Comparison of ENCODE assay signal across 1 cellular context in the genomic region with DNA sequence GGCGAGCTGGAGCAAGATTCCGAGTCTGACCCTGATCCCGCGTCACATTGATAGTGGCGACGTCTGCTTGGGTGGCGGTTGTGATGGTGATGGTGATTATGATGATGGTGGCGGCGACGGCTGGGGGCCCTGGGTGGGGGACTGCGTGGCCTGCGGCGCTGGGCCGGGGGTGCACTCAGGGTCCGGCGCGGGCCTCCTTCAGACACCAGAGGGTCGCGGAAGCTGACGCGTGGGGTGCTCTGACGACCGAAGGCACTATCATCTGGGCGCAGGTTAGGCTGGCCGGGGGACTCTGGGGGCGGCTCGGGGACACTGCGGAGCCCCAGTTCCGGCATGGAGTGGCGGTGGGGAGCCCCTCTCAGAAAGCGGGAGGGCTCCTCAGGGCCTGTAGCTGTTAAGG.
A peak's percentile ranks its signal among the peaks of the same experiment; 100 is the strongest.
TF ChIP-seq lines count a peak whose summit lies in the region.

No MANE protein-coding gene starts in this region.

TF ChIP-seq in K562, 482 proteins besides CTCF, POLR2A, EP300 and RAD21:
- no peak for TF ChIP-seq TBL1XR1 (IDR thresholded peaks at IDR 0.05; ENCODE audit: low read length in 2 of 2)
- no peak for TF ChIP-seq MGA (IDR thresholded peaks at IDR 0.05)
- TF ChIP-seq ATF1 (CRISPR knock-in tag; IDR thresholded peaks at IDR 0.05), result no peak
- TF ChIP-seq ATF1 (tag; IDR thresholded peaks at IDR 0.05), result 0 out of 2 replicates have a peak, but pooled peaks have one; percentile 12
- TF ChIP-seq LCOR (CRISPR knock-in tag; IDR thresholded peaks at IDR 0.05), result no peak
- no peak for TF ChIP-seq NONO (IDR thresholded peaks at IDR 0.05; ENCODE audit: low read depth in 2 of 2, low read length in 1 of 2)
- TF ChIP-seq, protein P1, sequence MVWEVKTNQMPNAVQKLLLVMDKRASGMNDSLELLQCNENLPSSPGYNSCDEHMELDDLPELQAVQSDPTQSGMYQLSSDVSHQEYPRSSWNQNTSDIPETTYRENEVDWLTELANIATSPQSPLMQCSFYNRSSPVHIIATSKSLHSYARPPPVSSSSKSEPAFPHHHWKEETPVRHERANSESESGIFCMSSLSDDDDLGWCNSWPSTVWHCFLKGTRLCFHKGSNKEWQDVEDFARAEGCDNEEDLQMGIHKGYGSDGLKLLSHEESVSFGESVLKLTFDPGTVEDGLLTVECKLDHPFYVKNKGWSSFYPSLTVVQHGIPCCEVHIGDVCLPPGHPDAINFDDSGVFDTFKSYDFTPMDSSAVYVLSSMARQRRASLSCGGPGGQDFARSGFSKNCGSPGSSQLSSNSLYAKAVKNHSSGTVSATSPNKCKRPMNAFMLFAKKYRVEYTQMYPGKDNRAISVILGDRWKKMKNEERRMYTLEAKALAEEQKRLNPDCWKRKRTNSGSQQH (CRISPR knock-in tag; IDR thresholded peaks at IDR 0.05), result 0 out of 2 replicates have a peak, but pooled peaks have one; percentile 8
- no peak for TF ChIP-seq PHB (CRISPR knock-in tag; IDR thresholded peaks at IDR 0.05)
- no peak for TF ChIP-seq HOXB6 (CRISPR knock-in tag; IDR thresholded peaks at IDR 0.05; ENCODE audit: borderline replicate concordance)
- no peak for TF ChIP-seq HNRNPL (IDR thresholded peaks at IDR 0.05; ENCODE audit: low read depth, low read length)
- no peak for TF ChIP-seq FOS (IDR thresholded peaks at IDR 0.05; ENCODE audit: extremely low read depth, insufficient read length)
- TF ChIP-seq, protein P2, sequence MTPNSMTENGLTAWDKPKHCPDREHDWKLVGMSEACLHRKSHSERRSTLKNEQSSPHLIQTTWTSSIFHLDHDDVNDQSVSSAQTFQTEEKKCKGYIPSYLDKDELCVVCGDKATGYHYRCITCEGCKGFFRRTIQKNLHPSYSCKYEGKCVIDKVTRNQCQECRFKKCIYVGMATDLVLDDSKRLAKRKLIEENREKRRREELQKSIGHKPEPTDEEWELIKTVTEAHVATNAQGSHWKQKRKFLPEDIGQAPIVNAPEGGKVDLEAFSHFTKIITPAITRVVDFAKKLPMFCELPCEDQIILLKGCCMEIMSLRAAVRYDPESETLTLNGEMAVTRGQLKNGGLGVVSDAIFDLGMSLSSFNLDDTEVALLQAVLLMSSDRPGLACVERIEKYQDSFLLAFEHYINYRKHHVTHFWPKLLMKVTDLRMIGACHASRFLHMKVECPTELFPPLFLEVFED (CRISPR knock-in tag; conservative IDR thresholded peaks at IDR 0.05), result 0 out of 2 replicates have a peak, but pooled peaks have one; percentile 19
- no peak for TF ChIP-seq ZC3H8 (IDR thresholded peaks at IDR 0.05)
- TF ChIP-seq ZNF124 (CRISPR knock-in tag; IDR thresholded peaks at IDR 0.05), result no peak
- TF ChIP-seq MTA2 (IDR thresholded peaks at IDR 0.05; ENCODE audit: low read depth), result no peak
- peak; percentile 18; the same call in 1 of the 2 replicates for TF ChIP-seq GABPB1 (CRISPR knock-in tag; IDR thresholded peaks at IDR 0.05)
- TF ChIP-seq E2F8 (IDR thresholded peaks at IDR 0.05; ENCODE audit: low read depth, partially characterized antibody), result no peak
- TF ChIP-seq ZNF699 (CRISPR knock-in tag; IDR thresholded peaks at IDR 0.05; ENCODE audit: insufficient replicate concordance), result no peak
- 0 out of 2 replicates have a peak, but pooled peaks have one; percentile 34 for TF ChIP-seq ERF (CRISPR knock-in tag; IDR thresholded peaks at IDR 0.05)
- TF ChIP-seq, protein P3, sequence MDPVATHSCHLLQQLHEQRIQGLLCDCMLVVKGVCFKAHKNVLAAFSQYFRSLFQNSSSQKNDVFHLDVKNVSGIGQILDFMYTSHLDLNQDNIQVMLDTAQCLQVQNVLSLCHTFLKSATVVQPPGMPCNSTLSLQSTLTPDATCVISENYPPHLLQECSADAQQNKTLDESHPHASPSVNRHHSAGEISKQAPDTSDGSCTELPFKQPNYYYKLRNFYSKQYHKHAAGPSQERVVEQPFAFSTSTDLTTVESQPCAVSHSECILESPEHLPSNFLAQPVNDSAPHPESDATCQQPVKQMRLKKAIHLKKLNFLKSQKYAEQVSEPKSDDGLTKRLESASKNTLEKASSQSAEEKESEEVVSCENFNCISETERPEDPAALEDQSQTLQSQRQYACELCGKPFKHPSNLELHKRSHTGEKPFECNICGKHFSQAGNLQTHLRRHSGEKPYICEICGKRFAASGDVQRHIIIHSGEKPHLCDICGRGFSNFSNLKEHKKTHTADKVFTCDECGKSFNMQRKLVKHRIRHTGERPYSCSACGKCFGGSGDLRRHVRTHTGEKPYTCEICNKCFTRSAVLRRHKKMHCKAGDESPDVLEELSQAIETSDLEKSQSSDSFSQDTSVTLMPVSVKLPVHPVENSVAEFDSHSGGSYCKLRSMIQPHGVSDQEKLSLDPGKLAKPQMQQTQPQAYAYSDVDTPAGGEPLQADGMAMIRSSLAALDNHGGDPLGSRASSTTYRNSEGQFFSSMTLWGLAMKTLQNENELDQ (CRISPR knock-in tag; IDR thresholded peaks at IDR 0.05; ENCODE audit: borderline replicate concordance), result no peak
- TF ChIP-seq RCOR1 (IDR thresholded peaks at IDR 0.05; ENCODE audit: borderline replicate concordance in 1 of 2, low read depth in 2 of 2, low read length in 2 of 2), result no peak
- TF ChIP-seq JUN (IDR thresholded peaks at IDR 0.05; ENCODE audit: borderline replicate concordance, low read depth, low read length), result no peak
- no peak for TF ChIP-seq JUN (CRISPR knock-in tag; IDR thresholded peaks at IDR 0.05; ENCODE audit: borderline replicate concordance)
- TF ChIP-seq POU5F1 (IDR thresholded peaks at IDR 0.05; ENCODE audit: borderline replicate concordance, low read depth, low read length, partially characterized antibody), result no peak
- peak; percentile 8; the same call in 1 of the 2 replicates for TF ChIP-seq ZFX (CRISPR knock-in tag; IDR thresholded peaks at IDR 0.05)
- peak; percentile 76 for TF ChIP-seq POLR2G (IDR thresholded peaks at IDR 0.05; ENCODE audit: low read depth, low read length)
- peak; percentile 61; the same call in 1 of the 2 replicates for TF ChIP-seq RBFOX2 (IDR thresholded peaks at IDR 0.05; ENCODE audit: low read depth, low read length)
- no peak for TF ChIP-seq SRSF1 (IDR thresholded peaks at IDR 0.05; ENCODE audit: low read depth, low read length)
- peak; percentile 30 for TF ChIP-seq RBM22 (IDR thresholded peaks at IDR 0.05; ENCODE audit: low read depth, low read length, poor library complexity, severe bottlenecking)
- TF ChIP-seq, protein P4, sequence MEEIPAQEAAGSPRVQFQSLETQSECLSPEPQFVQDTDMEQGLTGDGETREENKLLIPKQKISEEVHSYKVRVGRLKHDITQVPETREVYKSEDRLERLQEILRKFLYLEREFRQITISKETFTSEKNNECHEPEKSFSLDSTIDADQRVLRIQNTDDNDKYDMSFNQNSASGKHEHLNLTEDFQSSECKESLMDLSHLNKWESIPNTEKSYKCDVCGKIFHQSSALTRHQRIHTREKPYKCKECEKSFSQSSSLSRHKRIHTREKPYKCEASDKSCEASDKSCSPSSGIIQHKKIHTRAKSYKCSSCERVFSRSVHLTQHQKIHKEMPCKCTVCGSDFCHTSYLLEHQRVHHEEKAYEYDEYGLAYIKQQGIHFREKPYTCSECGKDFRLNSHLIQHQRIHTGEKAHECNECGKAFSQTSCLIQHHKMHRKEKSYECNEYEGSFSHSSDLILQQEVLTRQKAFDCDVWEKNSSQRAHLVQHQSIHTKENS (CRISPR knock-in tag; IDR thresholded peaks at IDR 0.05), result no peak
- TF ChIP-seq, protein P5, sequence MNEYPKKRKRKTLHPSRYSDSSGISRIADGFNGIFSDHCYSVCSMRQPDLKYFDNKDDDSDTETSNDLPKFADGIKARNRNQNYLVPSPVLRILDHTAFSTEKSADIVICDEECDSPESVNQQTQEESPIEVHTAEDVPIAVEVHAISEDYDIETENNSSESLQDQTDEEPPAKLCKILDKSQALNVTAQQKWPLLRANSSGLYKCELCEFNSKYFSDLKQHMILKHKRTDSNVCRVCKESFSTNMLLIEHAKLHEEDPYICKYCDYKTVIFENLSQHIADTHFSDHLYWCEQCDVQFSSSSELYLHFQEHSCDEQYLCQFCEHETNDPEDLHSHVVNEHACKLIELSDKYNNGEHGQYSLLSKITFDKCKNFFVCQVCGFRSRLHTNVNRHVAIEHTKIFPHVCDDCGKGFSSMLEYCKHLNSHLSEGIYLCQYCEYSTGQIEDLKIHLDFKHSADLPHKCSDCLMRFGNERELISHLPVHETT (CRISPR knock-in tag; conservative IDR thresholded peaks at IDR 0.05 in 1 of 2, IDR thresholded peaks at IDR 0.05 in 1 of 2), result no peak
- TF ChIP-seq CHD2 (IDR thresholded peaks at IDR 0.05; ENCODE audit: low read depth, low read length), result peak; percentile 1; the same call in 1 of the 2 replicates
- no peak for TF ChIP-seq HDAC2 (IDR thresholded peaks at IDR 0.05)
TF ChIP-seq in K562: peak in this region for 10.
